24 cellular contexts compared by ENCODE assay signal in the genomic region with DNA sequence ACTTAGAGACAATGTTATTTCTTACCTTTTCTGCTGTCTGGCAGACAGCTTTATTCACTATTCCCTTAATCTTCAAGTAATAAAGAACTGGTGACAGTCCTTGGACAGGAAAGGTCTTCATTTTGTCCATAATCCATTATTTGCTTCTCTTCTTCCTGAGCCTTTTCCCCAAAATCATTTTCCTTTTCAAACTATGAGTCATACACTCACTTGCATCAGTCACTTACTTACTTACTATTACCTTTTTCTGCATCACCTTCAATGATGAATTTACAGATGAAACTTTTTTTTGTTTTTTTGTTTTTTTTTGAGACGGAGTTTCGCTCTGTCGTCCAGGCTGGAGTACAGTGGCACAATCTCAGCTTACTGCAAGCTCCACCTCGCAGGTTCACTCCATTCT. TPM values are rescaled to one million over a fixed set of nuclear protein-coding genes. Genes with fewer than 3 reads are reported as not detected.
DNase-seq lines count a peak whose midpoint lies in the region; ATAC-seq, FAIRE-seq and TF ChIP-seq lines count a peak whose summit lies in the region.
"Had no signal": no experiment of that assay in that cellular context is flagged by ENCODE, and none has a peak within 500 bp of the region (broad histone marks: within the 10 kb centered on the region; RNA-seq: fewer than 3 reads in every experiment).

No MANE protein-coding gene starts in this region.

- H3K4me2 ChIP-seq in Loucy (ENCODE audit: low read depth, low read length, poor library complexity, severe bottlenecking): peak overlapping the region; percentile 9
- H3K4me2 ChIP-seq in keratinocyte (ENCODE audit: control insufficient read depth, extremely low read depth, insufficient read depth, low read depth, low read length): no peak overlapping the region
- H3K4me2 ChIP-seq: KMS-11 had no signal

- H3K27me3 Mint-ChIP-seq in activated T-cell treated with anti-CD3 and anti-CD28 coated beads, Interleukin-2, amount 50 U/mL, for 72 hours (ENCODE audit: low read depth): no peaks in the 10 kb centered on the region
- H3K27me3 Mint-ChIP-seq in activated T-cell treated with anti-CD3 and anti-CD28 coated beads, Interleukin-2, amount 50 U/mL, for 24 hours: no peaks in the 10 kb centered on the region
- H3K27me3 Mint-ChIP-seq in progenitor cell of endocrine pancreas: no peaks in the 10 kb centered on the region

- H2AFZ ChIP-seq in Loucy (ENCODE audit: low read length): no peak overlapping the region
- no peak overlapping the region for H2AFZ ChIP-seq in keratinocyte (ENCODE audit: control insufficient read depth, low read length)

- H3K27ac Mint-ChIP-seq in activated T-cell treated with anti-CD3 and anti-CD28 coated beads, Interleukin-2, amount 50 U/mL, for 72 hours: peak overlapping the region; percentile 0
- no peak overlapping the region for H3K27ac Mint-ChIP-seq in activated T-cell treated with anti-CD3 and anti-CD28 coated beads, Interleukin-2, amount 50 U/mL, for 24 hours
- H3K27ac Mint-ChIP-seq in progenitor cell of endocrine pancreas: peak overlapping the region; percentile 63
- H3K27ac Mint-ChIP-seq: H9 had no signal

- H3K36me3 ChIP-seq in Loucy (ENCODE audit: insufficient read depth, low read length) (no peaks in the 10 kb centered on the region), keratinocyte (ENCODE audit: control insufficient read depth in 2 of 2, extremely low read depth in 1 of 2, insufficient read depth in 2 of 2, low read length in 2 of 2) (peaks cover 0 to 2% of the 10 kb centered on the region in 2 experiments), tibial artery (peaks cover 0 to 20% (median 0%) of the 10 kb centered on the region in 3 donors)

- no peak for FAIRE-seq in keratinocyte (lab: Jason Lieb, UNC)
- FAIRE-seq: GM18507, GM19239 had no signal

- H3K79me2 ChIP-seq in Loucy (ENCODE audit: insufficient read depth, low read length) (peaks cover 22% of the 10 kb centered on the region), keratinocyte (ENCODE audit: control insufficient read depth, insufficient read depth, low read length) (peaks cover 13% of the 10 kb centered on the region)

- H4K20me1 ChIP-seq in Loucy (ENCODE audit: insufficient read depth, low read length, poor library complexity, severe bottlenecking) (peaks cover 7% of the 10 kb centered on the region), keratinocyte (ENCODE audit: control insufficient read depth, extremely low read depth, insufficient read depth, low read length) (no peaks in the 10 kb centered on the region)

- H3K4me1 Mint-ChIP-seq in activated T-cell treated with anti-CD3 and anti-CD28 coated beads, Interleukin-2, amount 50 U/mL, for 72 hours (ENCODE audit: low read depth): peaks cover 12% of the 10 kb centered on the region
- H3K4me1 Mint-ChIP-seq in activated T-cell treated with anti-CD3 and anti-CD28 coated beads, Interleukin-2, amount 50 U/mL, for 24 hours (ENCODE audit: low read depth): peaks cover 30% of the 10 kb centered on the region
- no peaks in the 10 kb centered on the region for H3K4me1 Mint-ChIP-seq in progenitor cell of endocrine pancreas (ENCODE audit: low read depth)
- H3K4me1 Mint-ChIP-seq: H9 had no signal

- peaks cover 0 to 5% of the 10 kb centered on the region in 2 donors for H3K36me3 Mint-ChIP-seq in activated T-cell treated with anti-CD3 and anti-CD28 coated beads, Interleukin-2, amount 50 U/mL, for 72 hours (ENCODE audit: insufficient read depth in 2 of 2)
- peaks cover 50% of the 10 kb centered on the region for H3K36me3 Mint-ChIP-seq in activated T-cell treated with anti-CD3 and anti-CD28 coated beads, Interleukin-2, amount 50 U/mL, for 24 hours (ENCODE audit: low read depth)
- peaks cover 3% of the 10 kb centered on the region for H3K36me3 Mint-ChIP-seq in progenitor cell of endocrine pancreas (ENCODE audit: insufficient read depth)

- H3K4me1 ChIP-seq in Loucy (ENCODE audit: insufficient read depth, low read length, poor library complexity, severe bottlenecking) (peaks cover 30% of the 10 kb centered on the region), keratinocyte (ENCODE audit: control insufficient read depth, extremely low read depth, insufficient read depth, low read length) (peaks cover 5% of the 10 kb centered on the region), tibial artery (no peaks in the 10 kb centered on the region)

- H3K27ac ChIP-seq in keratinocyte (ENCODE audit: control insufficient read depth, insufficient read depth, low read length) (peak overlapping the region; percentile 64), tibial artery (no peak overlapping the region)
- H3K27ac ChIP-seq: C4-2B, KMS-11, SK-N-MC had no signal

- no peak for TF ChIP-seq CTCF in Loucy (conservative IDR thresholded peaks at IDR 0.05; ENCODE audit: low read length)
- no peak for TF ChIP-seq CTCF in keratinocyte (optimal IDR thresholded peaks at IDR 0.05 in 1 of 3, IDR thresholded peaks at IDR 0.05 in 1 of 3, conservative IDR thresholded peaks at IDR 0.05 in 1 of 3; ENCODE audit: extremely low read depth in 1 of 3, insufficient read depth in 2 of 3, low read length in 3 of 3)
- no peak for TF ChIP-seq CTCF in progenitor cell of endocrine pancreas (IDR thresholded peaks at IDR 0.05; ENCODE audit: unreplicated experiment)
- TF ChIP-seq CTCF in tibial artery (IDR thresholded peaks at IDR 0.05): no peak

- H3K4me3 ChIP-seq in Loucy (ENCODE audit: low read length, poor library complexity, severe bottlenecking): no peak overlapping the region
- no peak overlapping the region for H3K4me3 ChIP-seq in keratinocyte (ENCODE audit: control insufficient read depth in 2 of 3, extremely low read depth in 1 of 3, insufficient read depth in 2 of 3, low read depth in 1 of 3, low read length in 3 of 3)
- H3K4me3 ChIP-seq in tibial artery: no peak overlapping the region
- H3K4me3 ChIP-seq: SK-N-MC had no signal

- dilution Hi-C loops in keratinocyte (cut with MboI; ENCODE audit: extremely low pct_ligation_motif_present, low sequenced_read_pairs): no loop called here

- no peaks in the 10 kb centered on the region for H3K9me3 ChIP-seq in Loucy (ENCODE audit: insufficient read depth, low read depth, low read length)
- no peaks in the 10 kb centered on the region for H3K9me3 ChIP-seq in keratinocyte (ENCODE audit: control insufficient read depth, low read depth, low read length)
- no peaks in the 10 kb centered on the region for H3K9me3 ChIP-seq in tibial artery

- no peaks in the 10 kb centered on the region for H3K9me1 ChIP-seq in keratinocyte (ENCODE audit: control insufficient read depth, extremely low read depth, insufficient read depth, low read length)

- intact Hi-C loops in tibial artery (cut with DNase I; ENCODE audit: low total_unique reads): no loop called here

- no peak for ATAC-seq in activated T-cell treated with anti-CD3 and anti-CD28 coated beads, Interleukin-2, amount 50 U/mL, for 72 hours (replicated peaks in 1 of 2)

- H3K9ac ChIP-seq in Loucy (ENCODE audit: low read depth, low read length, poor library complexity, severe bottlenecking) (no peak overlapping the region), keratinocyte (ENCODE audit: control insufficient read depth, extremely low read depth, insufficient read depth, low read length) (no peak overlapping the region)
- H3K9ac ChIP-seq: KMS-11 had no signal

- no peaks in the 10 kb centered on the region for H3F3A ChIP-seq in Loucy (ENCODE audit: low read depth)

- no peaks in the 10 kb centered on the region for H3K27me3 ChIP-seq in Loucy (ENCODE audit: insufficient read depth, low read length, poor library complexity, severe bottlenecking)
- H3K27me3 ChIP-seq in keratinocyte (ENCODE audit: control insufficient read depth, extremely low read depth, insufficient read depth, low read length): no peaks in the 10 kb centered on the region
- H3K27me3 ChIP-seq in tibial artery: no peaks in the 10 kb centered on the region

- H3K9me3 Mint-ChIP-seq in activated T-cell treated with anti-CD3 and anti-CD28 coated beads, Interleukin-2, amount 50 U/mL, for 72 hours: no peaks in the 10 kb centered on the region
- no peaks in the 10 kb centered on the region for H3K9me3 Mint-ChIP-seq in activated T-cell treated with anti-CD3 and anti-CD28 coated beads, Interleukin-2, amount 50 U/mL, for 24 hours
- H3K9me3 Mint-ChIP-seq in progenitor cell of endocrine pancreas (ENCODE audit: low read depth): no peaks in the 10 kb centered on the region
- H3K9me3 Mint-ChIP-seq: CD8-positive, alpha-beta memory T cell; H9 had no signal

- no peaks in the 10 kb centered on the region for H3K9me2 ChIP-seq in Loucy (replicated peaks; ENCODE audit: low read depth, low read length)

- DNase-seq in activated T-cell treated with anti-CD3 and anti-CD28 coated beads, Interleukin-2, amount 50 U/mL, for 72 hours: no peak
- DNase-seq in activated T-cell treated with anti-CD3 and anti-CD28 coated beads, Interleukin-2, amount 50 U/mL, for 24 hours: no peak
- DNase-seq in keratinocyte (ENCODE audit: low read depth, low spot score) (no peak), progenitor cell of endocrine pancreas (ENCODE audit: low spot score, unreplicated experiment) (no peak), activated gamma-delta T cell treated with Interleukin-2 at 50 U/mL for 16 hours (no peak), tibial artery (no peak), NCI-H82 treated with DMSO at 0.1 percent for 48 hours (lab: John Stamatoyannopoulos, UW; ENCODE audit: unreplicated experiment) (no peak)
- DNase-seq: 8988T; Calu3; CD8-positive, alpha-beta memory T cell; DMS153; H9; MV-4-11; NCI-H1694; NCI-H446; NCI-H526; Right ventricle myocardium superior; SW 1271 had no signal

- no peak overlapping the region for H3K4me3 Mint-ChIP-seq in activated T-cell treated with anti-CD3 and anti-CD28 coated beads, Interleukin-2, amount 50 U/mL, for 72 hours
- no peak overlapping the region for H3K4me3 Mint-ChIP-seq in activated T-cell treated with anti-CD3 and anti-CD28 coated beads, Interleukin-2, amount 50 U/mL, for 24 hours
- H3K4me3 Mint-ChIP-seq in progenitor cell of endocrine pancreas (ENCODE audit: low read depth): no peak overlapping the region
- H3K4me3 Mint-ChIP-seq: CD8-positive, alpha-beta memory T cell; H9 had no signal

RNA-seq across cellular contexts. Expression of a gene that starts 9.5 kb away (rescaled TPM):
- total RNA-seq in activated T-cell treated with anti-CD3 and anti-CD28 coated beads, Interleukin-2, amount 50 U/mL, for 72 hours: 10 to 100 TPM; 18.2 to 19.5 TPM
- 6.4 to 10.0 TPM (median 8.3 TPM) in 3 replicates for polyA plus RNA-seq in keratinocyte
- 3.0 TPM for polyA plus RNA-seq in keratinocyte (2011; ENCODE audit: low read depth)
- polyA plus RNA-seq in keratinocyte (2011; cell fraction: cytosol; rRNA removed): 5.0 and 9.4 TPM in 2 replicates
- polyA plus RNA-seq in keratinocyte (2011; cell fraction: nucleus; rRNA removed): 11.2 and 11.4 TPM in 2 replicates
- polyA plus RNA-seq in keratinocyte (2012; ENCODE audit: low replicate concordance): 4.9 and 5.8 TPM in 2 replicates
- polyA minus RNA-seq in keratinocyte: 5.5 to 20.4 TPM (median 19.6 TPM) in 3 replicates
- 9.0 TPM for polyA minus RNA-seq in keratinocyte (2011; cell fraction: cytosol; rRNA and poly(A)+ RNA removed)
- 16.1 and 25.8 TPM in 2 replicates for polyA minus RNA-seq in keratinocyte (2011; cell fraction: nucleus; rRNA and poly(A)+ RNA removed)
- 16.7 and 17.2 TPM in 2 replicates for total RNA-seq in progenitor cell of endocrine pancreas

RNA-seq across cellular contexts. Expression of a gene that starts 9.8 kb away (rescaled TPM):
- 10 to 100 TPM; 26.6 to 29.2 TPM for total RNA-seq in activated T-cell treated with anti-CD3 and anti-CD28 coated beads, Interleukin-2, amount 50 U/mL, for 72 hours
- polyA plus RNA-seq in keratinocyte: 1.1 to 6.1 TPM (median 3.8 TPM) in 3 replicates
- polyA plus RNA-seq in keratinocyte (2011; ENCODE audit: low read depth): 0.10 TPM
- 1.0 and 2.2 TPM in 2 replicates for polyA plus RNA-seq in keratinocyte (2011; cell fraction: cytosol; rRNA removed)
- polyA plus RNA-seq in keratinocyte (2011; cell fraction: nucleus; rRNA removed): 2.0 and 2.4 TPM in 2 replicates
- polyA plus RNA-seq in keratinocyte (2012; ENCODE audit: low replicate concordance): 0.16 and 3.0 TPM in 2 replicates
- 1.1 to 8.9 TPM (median 1.9 TPM) in 3 replicates for polyA minus RNA-seq in keratinocyte
- polyA minus RNA-seq in keratinocyte (2011; cell fraction: cytosol; rRNA and poly(A)+ RNA removed): 0.96 TPM
- 2.1 and 3.3 TPM in 2 replicates for polyA minus RNA-seq in keratinocyte (2011; cell fraction: nucleus; rRNA and poly(A)+ RNA removed)
- 17.0 and 19.1 TPM in 2 replicates for total RNA-seq in progenitor cell of endocrine pancreas
